In genomic region chr15:67558502-67558901, GRCh38 we compare ENCODE assay signal across 19 cellular contexts.
"Had no signal": no experiment of that assay in that cellular context is flagged by ENCODE, and none has a peak within 500 bp of the region (broad histone marks: within the 10 kb centered on the region; RNA-seq: fewer than 3 reads in every experiment).

No MANE protein-coding gene starts in this region.

- ATAC-seq: naive thymus-derived CD8-positive, alpha-beta T cell; right cardiac atrium had no signal

- H3K27me3 ChIP-seq: adrenal gland, brain microvascular endothelial cell, esophagus muscularis mucosa, tibial nerve had no signal

- H3K36me3 ChIP-seq: adrenal gland, brain microvascular endothelial cell had no signal

- H3K9me3 Mint-ChIP-seq: activated CD4-positive, alpha-beta memory T cell treated with anti-CD3 and anti-CD28 coated beads for 36 hours; activated naive CD4-positive, alpha-beta T cell treated with anti-CD3 and anti-CD28 coated beads for 36 hours had no signal

- DNase-seq: activated CD4-positive, alpha-beta memory T cell treated with anti-CD3 and anti-CD28 coated beads for 36 hours; activated CD4-positive, alpha-beta T cell treated with anti-CD3 and anti-CD28 coated beads, Interleukin-2, amount 10 ng/mL, durations not matched to agents 24 days and 14 days; activated CD8-positive, alpha-beta memory T cell treated with anti-CD3 and anti-CD28 coated beads, Interleukin-2, amount 50 U/mL, for 4 hours; activated effector memory CD4-positive, alpha-beta T cell treated with anti-CD3 and anti-CD28 coated beads, Interleukin-2, amount 50 U/mL, for 16 hours; activated naive CD4-positive, alpha-beta T cell treated with anti-CD3 and anti-CD28 coated beads for 36 hours; activated naive CD8-positive, alpha-beta T cell treated with anti-CD3 and anti-CD28 coated beads for 36 hours; activated T-cell treated with anti-CD3 and anti-CD28 coated beads, Interleukin-2, amount 50 U/mL, for 1 hour; adrenal gland; aorta; brain microvascular endothelial cell; cortex of kidney; foreskin melanocyte; naive thymus-derived CD8-positive, alpha-beta T cell; right cardiac atrium; stimulated activated CD4-positive, alpha-beta T cell treated with anti-CD3 and anti-CD28 coated beads, Interleukin-2, amount 100 ng/mL, for 48 hours; stimulated activated naive CD4-positive, alpha-beta T cell treated with Interleukin-2 at 50 U/mL for 16 hours had no signal

- H3K4me1 ChIP-seq: esophagus muscularis mucosa, tibial nerve had no signal

- H3K4me3 Mint-ChIP-seq: activated CD4-positive, alpha-beta memory T cell treated with anti-CD3 and anti-CD28 coated beads for 36 hours; activated CD4-positive, alpha-beta T cell treated with anti-CD3 and anti-CD28 coated beads, Interleukin-2, amount 10 ng/mL, durations not matched to agents 24 days and 14 days; activated naive CD4-positive, alpha-beta T cell treated with anti-CD3 and anti-CD28 coated beads for 36 hours; activated naive CD8-positive, alpha-beta T cell treated with anti-CD3 and anti-CD28 coated beads for 36 hours; activated T-helper 1 cell treated with anti-CD3 and anti-CD28 coated beads, Interleukin-12 subunit alpha, Interleukin-12 subunit beta, Interleukin-2, Interleukin-4 antibody, amounts not matched to agents 30 ng/mL and 10 ng/mL and 1 ng/mL, durations not matched to agents 14 hours and 24 hours and 36 hours; naive thymus-derived CD8-positive, alpha-beta T cell had no signal

- H3K27ac ChIP-seq: adrenal gland, brain microvascular endothelial cell, esophagus muscularis mucosa, tibial nerve had no signal

- H3K27ac Mint-ChIP-seq: activated CD4-positive, alpha-beta memory T cell treated with anti-CD3 and anti-CD28 coated beads for 36 hours; activated CD4-positive, alpha-beta T cell treated with anti-CD3 and anti-CD28 coated beads, Interleukin-2, amount 10 ng/mL, durations not matched to agents 24 days and 14 days; activated naive CD4-positive, alpha-beta T cell treated with anti-CD3 and anti-CD28 coated beads for 36 hours; activated naive CD8-positive, alpha-beta T cell treated with anti-CD3 and anti-CD28 coated beads for 36 hours; activated T-helper 1 cell treated with anti-CD3 and anti-CD28 coated beads, Interleukin-12 subunit alpha, Interleukin-12 subunit beta, Interleukin-2, Interleukin-4 antibody, amounts not matched to agents 30 ng/mL and 10 ng/mL and 1 ng/mL, durations not matched to agents 14 hours and 24 hours and 36 hours had no signal

- H3K27me3 Mint-ChIP-seq: activated CD4-positive, alpha-beta memory T cell treated with anti-CD3 and anti-CD28 coated beads for 36 hours; activated CD4-positive, alpha-beta T cell treated with anti-CD3 and anti-CD28 coated beads, Interleukin-2, amount 10 ng/mL, durations not matched to agents 24 days and 14 days; activated naive CD8-positive, alpha-beta T cell treated with anti-CD3 and anti-CD28 coated beads for 36 hours; naive thymus-derived CD8-positive, alpha-beta T cell had no signal

- H3K4me3 ChIP-seq: adrenal gland, esophagus muscularis mucosa, tibial nerve had no signal

- H3K9me3 ChIP-seq: adrenal gland, esophagus muscularis mucosa had no signal
